ENCODE assay signal across 14 cellular contexts in genomic region chr7:121485457-121486243, GRCh38.
DNase-seq lines count a peak whose midpoint lies in the region; ATAC-seq and TF ChIP-seq lines count a peak whose summit lies in the region.
"Had no signal": no experiment of that assay in that cellular context is flagged by ENCODE, and none has a peak within 500 bp of the region (broad histone marks: within the 10 kb centered on the region; RNA-seq: fewer than 3 reads in every experiment).

No MANE protein-coding gene starts in this region.

- peaks cover 8% of the 10 kb centered on the region for H3K4me1 Mint-ChIP-seq in stimulated activated naive CD8-positive, alpha-beta T cell treated with anti-CD3 and anti-CD28 coated beads, Interleukin-15, amount 100 ng/mL, for 72 hours

- TF ChIP-seq CTCF in cardiac fibroblast (IDR thresholded peaks at IDR 0.05; ENCODE audit: low read depth, low read length), result no peak
- TF ChIP-seq CTCF in smooth muscle cell (IDR thresholded peaks at IDR 0.05; ENCODE audit: borderline replicate concordance, insufficient read depth, poor library complexity, severe bottlenecking), result no peak
- TF ChIP-seq CTCF in GM10248 (IDR thresholded peaks at IDR 0.05; ENCODE audit: control extremely low read depth, extremely low read depth, low read depth, missing control alignments), result no peak

- H3K36me3 ChIP-seq in MG63, result no peaks in the 10 kb centered on the region
- peaks cover 7% of the 10 kb centered on the region for H3K36me3 ChIP-seq in smooth muscle cell (ENCODE audit: low read depth)
- H3K36me3 ChIP-seq: cardiac muscle cell had no signal

- no peak overlapping the region for H2AFZ ChIP-seq in smooth muscle cell (ENCODE audit: low read depth)

- H3K27me3 ChIP-seq in MG63 (no peaks in the 10 kb centered on the region), smooth muscle cell (ENCODE audit: low read depth) (no peaks in the 10 kb centered on the region)
- H3K27me3 ChIP-seq: cardiac muscle cell had no signal

- DNase-seq in MG63 (peak; percentile 63), cardiac fibroblast (ENCODE audit: low read depth in 2 of 2) (peak; percentile 45 to 78), hypothalamus (lab: John Stamatoyannopoulos, UW) (peak in 38 of 51 donors; percentile 1 to 74 (median 34)), smooth muscle cell (lab: John Stamatoyannopoulos, UW; ENCODE audit: unreplicated experiment) (no peak), GM10248 (ENCODE audit: extremely low spot score) (no peak), DMS153 treated with DMSO at 0.1 percent for 48 hours (lab: John Stamatoyannopoulos, UW; ENCODE audit: unreplicated experiment) (no peak)
- DNase-seq in stimulated activated naive CD8-positive, alpha-beta T cell treated with anti-CD3 and anti-CD28 coated beads, Interleukin-15, amount 100 ng/mL, for 72 hours, result no peak
- DNase-seq: activated CD4-positive, alpha-beta T cell treated with anti-CD3 and anti-CD28 coated beads, Interleukin-2, amount 50 U/mL, for 1 hour; mucosa of descending colon; NCI-H2081; T-cell had no signal

- H3K4me2 ChIP-seq in smooth muscle cell, result peak overlapping the region; percentile 8

- CTCF ChIA-PET in GM10248 (lab: Yijun Ruan, JAX), result no interaction called here

- H3F3A ChIP-seq in smooth muscle cell (ENCODE audit: low read depth), result peaks cover 16% of the 10 kb centered on the region

- POLR2A ChIA-PET in GM10248 (lab: Yijun Ruan, JAX), result no interaction called here

- H4K20me1 ChIP-seq in smooth muscle cell (ENCODE audit: low read depth), result peaks cover 100% of the 10 kb centered on the region

- H3K4me3 ChIP-seq in MG63 (no peak overlapping the region), cardiac fibroblast (replicated peaks in 1 of 2; ENCODE audit: low read depth in 2 of 2, low read length in 2 of 2) (no peak overlapping the region), smooth muscle cell (no peak overlapping the region)
- H3K4me3 ChIP-seq: cardiac muscle cell, mucosa of descending colon had no signal

- no peak overlapping the region for H3K4me3 Mint-ChIP-seq in stimulated activated naive CD8-positive, alpha-beta T cell treated with anti-CD3 and anti-CD28 coated beads, Interleukin-15, amount 100 ng/mL, for 72 hours
- H3K4me3 Mint-ChIP-seq: T-cell had no signal

- H3K9ac ChIP-seq in smooth muscle cell (ENCODE audit: low read depth), result no peak overlapping the region

- H3K27ac Mint-ChIP-seq in stimulated activated naive CD8-positive, alpha-beta T cell treated with anti-CD3 and anti-CD28 coated beads, Interleukin-15, amount 100 ng/mL, for 72 hours, result no peak overlapping the region
- H3K27ac Mint-ChIP-seq: activated T-helper 2 cell treated with anti-CD3 and anti-CD28 coated beads, Interferon-gamma antibody, Interleukin-2, Interleukin-4, amounts not matched to agents 10 μg/mL and 5 μg/mL and 100 μg/mL, durations not matched to agents 14 hours and 24 hours and 36 hours; T-cell had no signal

- no peaks in the 10 kb centered on the region for H3K9me3 Mint-ChIP-seq in stimulated activated naive CD8-positive, alpha-beta T cell treated with anti-CD3 and anti-CD28 coated beads, Interleukin-15, amount 100 ng/mL, for 72 hours
- H3K9me3 Mint-ChIP-seq: activated T-helper 2 cell treated with anti-CD3 and anti-CD28 coated beads, Interferon-gamma antibody, Interleukin-2, Interleukin-4, amounts not matched to agents 10 μg/mL and 5 μg/mL and 100 μg/mL, durations not matched to agents 14 hours and 24 hours and 36 hours; T-cell had no signal

- no peak for ATAC-seq in stimulated activated naive CD8-positive, alpha-beta T cell treated with anti-CD3 and anti-CD28 coated beads, Interleukin-15, amount 100 ng/mL, for 72 hours
- no peak for ATAC-seq in HG03378 (IDR thresholded peaks at IDR 0.05; ENCODE audit: unreplicated experiment)
- ATAC-seq: mucosa of descending colon, T-cell had no signal

- peaks cover 85% of the 10 kb centered on the region for H3K79me2 ChIP-seq in smooth muscle cell (ENCODE audit: low read depth)

- H3K27me3 Mint-ChIP-seq in stimulated activated naive CD8-positive, alpha-beta T cell treated with anti-CD3 and anti-CD28 coated beads, Interleukin-15, amount 100 ng/mL, for 72 hours, result peaks cover 14% of the 10 kb centered on the region

- 81% methylated on average over 7 of the region's 7 CpGs for WGBS in smooth muscle cell (ENCODE audit: low lambda C conversion rate)

- H3K27ac ChIP-seq in smooth muscle cell (ENCODE audit: low read depth), result peak overlapping the region; percentile 38
- H3K27ac ChIP-seq: cardiac muscle cell had no signal

- H3K9me3 ChIP-seq in MG63 (no peaks in the 10 kb centered on the region), smooth muscle cell (replicated peaks; ENCODE audit: low read depth) (no peaks in the 10 kb centered on the region)
- H3K9me3 ChIP-seq: mucosa of descending colon had no signal

- peaks cover 35% of the 10 kb centered on the region for H3K4me1 ChIP-seq in smooth muscle cell (ENCODE audit: low read depth)

Comparison
In these comparisons a context has a peak if more than half of its experiments do, and no peak if none do; other contexts are left out.
1. DNase-seq: peak in MG63 (single experiment), cardiac fibroblast (2 of 2) and hypothalamus (38 of 51); none in smooth muscle cell (single experiment), GM10248 (single experiment), stimulated activated naive CD8-positive, alpha-beta T cell treated with anti-CD3 and anti-CD28 coated beads, Interleukin-15, amount 100 ng/mL, for 72 hours (0 of 2) and DMS153 treated with DMSO at 0.1 percent for 48 hours (single experiment).